9 cellular contexts compared by ENCODE assay signal in the genomic region with DNA sequence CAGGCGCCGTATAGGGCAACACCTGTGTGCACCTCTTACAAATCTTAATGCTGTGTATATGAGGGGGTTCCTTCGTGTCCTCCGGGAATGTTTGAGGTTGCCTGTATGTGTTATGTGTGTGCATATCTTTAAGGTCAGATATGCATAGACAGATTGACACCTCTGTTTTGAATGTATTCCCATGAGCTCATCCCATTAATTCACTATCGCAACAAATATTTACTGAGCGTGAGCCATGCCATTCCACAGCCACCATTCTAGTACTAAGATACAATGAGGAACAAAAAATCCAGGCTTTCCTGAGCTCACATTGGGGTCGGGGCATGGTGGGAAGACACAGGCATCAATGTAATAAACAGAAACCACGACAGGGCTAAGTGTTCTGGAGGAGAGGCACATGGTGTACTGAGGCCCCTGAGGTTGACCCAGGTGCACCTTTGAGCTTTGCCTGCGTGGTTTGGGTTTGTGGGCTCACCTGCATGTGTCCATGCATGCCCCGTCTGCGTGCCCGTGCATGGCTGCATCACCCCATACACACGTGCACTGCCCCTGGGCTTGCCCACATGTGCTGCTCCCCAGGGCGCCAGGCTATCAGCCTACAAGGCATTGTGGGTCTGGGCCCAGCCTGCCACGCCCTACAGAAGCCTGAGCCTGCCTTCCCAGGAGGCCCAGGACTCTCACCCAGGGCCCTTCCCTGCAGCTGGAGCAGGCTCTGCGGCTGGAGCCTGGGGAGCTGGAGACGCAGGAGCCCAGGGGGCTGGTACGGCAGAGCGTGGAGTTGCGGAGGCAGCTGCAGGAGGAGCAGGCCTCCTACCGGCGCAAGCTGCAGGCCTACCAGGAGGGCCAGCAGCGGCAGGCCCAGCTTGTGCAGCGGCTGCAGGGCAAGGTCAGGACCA. TPM values are rescaled to one million over a fixed set of nuclear protein-coding genes. Genes with fewer than 3 reads are reported as not detected.
"Had no signal": no experiment of that assay in that cellular context is flagged by ENCODE, and none has a peak within 500 bp of the region (broad histone marks: within the 10 kb centered on the region; RNA-seq: fewer than 3 reads in every experiment).

No MANE protein-coding gene starts in this region.

RNA-seq across cellular contexts. Expression of gene RNU1-2, which starts 33.6 kb away (rescaled TPM):
- polyA plus RNA-seq: aorta, hepatocyte, neural cell, ovary, sigmoid colon, spleen had no signal

RNA-seq across cellular contexts. Expression of gene MFAP2, which starts 51.0 kb away (rescaled TPM):
- total RNA-seq: activated naive CD4-positive, alpha-beta T cell treated with anti-CD3 and anti-CD28 coated beads for 36 hours; activated T-helper 2 cell treated with anti-CD3 and anti-CD28 coated beads, Interferon-gamma antibody, Interleukin-2, Interleukin-4, amounts not matched to agents 10 μg/mL and 5 μg/mL and 100 μg/mL, durations not matched to agents 14 hours and 24 hours and 36 hours; T-helper 1 cell treated with Interleukin-12 subunit alpha and Interleukin-12 subunit beta and Interleukin-4 antibody, amounts not matched to agents 30 ng/mL and 1 ng/mL, for 36 hours had no signal
